ENCODE assay signal across 29 cellular contexts in genomic region chr19:55315956-55316525, GRCh38. TPM values are rescaled to one million over a fixed set of nuclear protein-coding genes. Genes with fewer than 3 reads are reported as not detected.
"Had no signal": no experiment of that assay in that cellular context is flagged by ENCODE, and none has a peak within 500 bp of the region (broad histone marks: within the 10 kb centered on the region; RNA-seq: fewer than 3 reads in every experiment).

No MANE protein-coding gene starts in this region.

- H3K4me3 Mint-ChIP-seq: endodermal cell; natural killer cell treated with Interleukin-12 subunit alpha and Interleukin-12 subunit beta and Interleukin-15 and Interleukin-18, amount 100 ng/mL, for 72 hours; stimulated activated naive B cell treated with anti-CD40 and anti-IgM and Interleukin-4, amounts not matched to agents 10 μg/mL and 1 μg/mL and 100 μg/mL, for 72 hours; stimulated activated naive CD8-positive, alpha-beta T cell treated with anti-CD3 and anti-CD28 coated beads, Interleukin-15, amount 100 ng/mL, for 72 hours had no signal

- H3K36me3 Mint-ChIP-seq: natural killer cell treated with Interleukin-12 subunit alpha and Interleukin-12 subunit beta and Interleukin-15 and Interleukin-18, amount 100 ng/mL, for 72 hours; stimulated activated naive B cell treated with anti-CD40 and anti-IgM and Interleukin-4, amounts not matched to agents 10 μg/mL and 1 μg/mL and 100 μg/mL, for 72 hours had no signal

- ATAC-seq: gastrocnemius medialis; left colon; left ventricle myocardium superior; sciatic nerve; stimulated activated naive B cell treated with anti-CD40 and anti-IgM and Interleukin-4, amounts not matched to agents 10 μg/mL and 1 μg/mL and 100 μg/mL, for 72 hours; stimulated activated naive CD8-positive, alpha-beta T cell treated with anti-CD3 and anti-CD28 coated beads, Interleukin-15, amount 100 ng/mL, for 72 hours; upper lobe of right lung had no signal

- H3K27ac ChIP-seq: coronary artery, gastrocnemius medialis, neutrophil, skin epidermis, testis, tibial nerve, upper lobe of right lung, vagina had no signal

- H3K9me3 Mint-ChIP-seq: endodermal cell; natural killer cell treated with Interleukin-12 subunit alpha and Interleukin-12 subunit beta and Interleukin-15 and Interleukin-18, amount 100 ng/mL, for 72 hours; stimulated activated naive B cell treated with anti-CD40 and anti-IgM and Interleukin-4, amounts not matched to agents 10 μg/mL and 1 μg/mL and 100 μg/mL, for 72 hours; stimulated activated naive CD8-positive, alpha-beta T cell treated with anti-CD3 and anti-CD28 coated beads, Interleukin-15, amount 100 ng/mL, for 72 hours had no signal

- H3K27ac Mint-ChIP-seq: endodermal cell; natural killer cell treated with Interleukin-12 subunit alpha and Interleukin-12 subunit beta and Interleukin-15 and Interleukin-18, amount 100 ng/mL, for 72 hours; stimulated activated naive B cell treated with anti-CD40 and anti-IgM and Interleukin-4, amounts not matched to agents 10 μg/mL and 1 μg/mL and 100 μg/mL, for 72 hours had no signal

- H3K9me3 ChIP-seq: gastrocnemius medialis, neutrophil, testis, tibial nerve, upper lobe of right lung, vagina had no signal

- H3K4me1 Mint-ChIP-seq: stimulated activated naive B cell treated with anti-CD40 and anti-IgM and Interleukin-4, amounts not matched to agents 10 μg/mL and 1 μg/mL and 100 μg/mL, for 72 hours had no signal

- H3K36me3 ChIP-seq: gastrocnemius medialis, neutrophil, upper lobe of right lung, vagina had no signal

- H3K4me3 ChIP-seq: coronary artery, gastrocnemius medialis, lung, skin epidermis, testis, tibial nerve, upper lobe of right lung, vagina had no signal

- H3K27me3 ChIP-seq: gastrocnemius medialis, neutrophil, testis, upper lobe of right lung, vagina had no signal

- DNase-seq: effector CD4-positive, alpha-beta T cell; endodermal cell; gastrocnemius medialis; kidney; left colon; left ventricle myocardium superior; mesenchymal stem cell; midbrain; posterior cingulate gyrus; stimulated activated CD4-positive, alpha-beta T cell treated with anti-CD3 and anti-CD28 coated beads, Interleukin-2, amount 100 ng/mL, for 24 hours; stimulated activated CD4-positive, alpha-beta T cell treated with anti-CD3 and anti-CD28 coated beads, Interleukin-4, amount 100 ng/mL, for 4 hours; stimulated activated naive B cell treated with anti-CD40 and anti-IgM and Interleukin-4, amounts not matched to agents 10 μg/mL and 1 μg/mL and 100 μg/mL, for 72 hours; stimulated activated naive CD8-positive, alpha-beta T cell treated with anti-CD3 and anti-CD28 coated beads, Interleukin-15, amount 100 ng/mL, for 72 hours; testis; upper lobe of right lung had no signal

- H3K4me1 ChIP-seq: gastrocnemius medialis, testis, tibial nerve, upper lobe of right lung, vagina had no signal

- H3K27me3 Mint-ChIP-seq: natural killer cell treated with Interleukin-12 subunit alpha and Interleukin-12 subunit beta and Interleukin-15 and Interleukin-18, amount 100 ng/mL, for 72 hours had no signal

RNA-seq across cellular contexts. Expression of gene TMEM150B, which starts 9.1 kb away (rescaled TPM):
- total RNA-seq: dermis microvascular lymphatic vessel endothelial cell, endothelial cell of umbilical vein, fibroblast of lung, osteocyte, pulmonary artery endothelial cell, vagina had no signal
- polyA plus RNA-seq: endothelial cell of umbilical vein, fibroblast of lung had no signal

RNA-seq across cellular contexts. Expression of gene BRSK1, which starts 32.2 kb away (rescaled TPM):
- total RNA-seq: gastrocnemius medialis had no signal

RNA-seq across cellular contexts. Expression of gene COX6B2, which starts 38.5 kb away (rescaled TPM):
- total RNA-seq: dermis microvascular lymphatic vessel endothelial cell; endothelial cell of umbilical vein; gastrocnemius medialis; left ventricle myocardium superior; natural killer cell treated with Interleukin-12 subunit alpha and Interleukin-12 subunit beta and Interleukin-15 and Interleukin-18, amount 100 ng/mL, for 72 hours; osteocyte; pulmonary artery endothelial cell; subcutaneous adipose tissue; tibial nerve; upper lobe of right lung had no signal
- polyA plus RNA-seq: endothelial cell of umbilical vein had no signal
